ENCODE assay signal across 36 cellular contexts in genomic region chr2:241602720-241603119, GRCh38. TPM values are rescaled to one million over a fixed set of nuclear protein-coding genes. Genes with fewer than 3 reads are reported as not detected.
"Had no signal": no experiment of that assay in that cellular context is flagged by ENCODE, and none has a peak within 500 bp of the region (broad histone marks: within the 10 kb centered on the region; RNA-seq: fewer than 3 reads in every experiment).

No MANE protein-coding gene starts in this region.

- H3K9me3 Mint-ChIP-seq: activated CD4-positive, alpha-beta memory T cell treated with anti-CD3 and anti-CD28 coated beads for 36 hours; activated CD4-positive, alpha-beta T cell treated with anti-CD3 and anti-CD28 coated beads, Interleukin-2, amount 10 ng/mL, durations not matched to agents 24 days and 14 days; activated naive CD4-positive, alpha-beta T cell treated with anti-CD3 and anti-CD28 coated beads, Interleukin-2, amount 10 ng/mL, durations not matched to agents 7 days and 5 days; activated naive CD4-positive, alpha-beta T cell treated with anti-CD3 and anti-CD28 coated beads, Interleukin-2, amount 50 U/mL, for 72 hours; activated naive CD8-positive, alpha-beta T cell treated with anti-CD3 and anti-CD28 coated beads, Interleukin-2, amount 10 ng/mL, durations not matched to agents 7 days and 5 days; activated T-helper 1 cell treated with anti-CD3 and anti-CD28 coated beads, Interleukin-12 subunit alpha, Interleukin-12 subunit beta, Interleukin-2, Interleukin-4 antibody, amounts not matched to agents 30 ng/mL and 10 ng/mL and 1 ng/mL, durations not matched to agents 14 hours and 24 hours and 36 hours; activated T-helper 2 cell treated with anti-CD3 and anti-CD28 coated beads, Interferon-gamma antibody, Interleukin-2, Interleukin-4, amounts not matched to agents 10 μg/mL and 5 μg/mL and 100 μg/mL, durations not matched to agents 14 hours and 24 hours and 36 hours; dendritic cell treated with granulocyte-macrophage colony-stimulating factor and Interleukin-4, amounts not matched to agents 40 ng/mL and 50 ng/mL, for 4 days; endodermal cell; T-helper 2 cell treated with Interferon-gamma antibody and Interleukin-4, amounts not matched to agents 5 μg/mL and 100 μg/mL, for 36 hours had no signal

- H3K27ac Mint-ChIP-seq: activated CD4-positive, alpha-beta memory T cell treated with anti-CD3 and anti-CD28 coated beads for 36 hours; activated CD4-positive, alpha-beta T cell treated with anti-CD3 and anti-CD28 coated beads for 36 hours; activated CD4-positive, alpha-beta T cell treated with anti-CD3 and anti-CD28 coated beads, Interleukin-2, amount 10 ng/mL, durations not matched to agents 24 days and 14 days; activated CD8-positive, alpha-beta memory T cell treated with anti-CD3 and anti-CD28 coated beads, Interleukin-2, amount 10 ng/mL, durations not matched to agents 7 days and 5 days; activated CD8-positive, alpha-beta T cell treated with anti-CD3 and anti-CD28 coated beads, Interleukin-2, amount 10 ng/mL, durations not matched to agents 7 days and 5 days; activated naive CD4-positive, alpha-beta T cell treated with anti-CD3 and anti-CD28 coated beads, Interleukin-2, amount 10 ng/mL, durations not matched to agents 7 days and 5 days; activated naive CD8-positive, alpha-beta T cell treated with anti-CD3 and anti-CD28 coated beads, Interleukin-2, amount 10 ng/mL, durations not matched to agents 7 days and 5 days; activated T-helper 1 cell treated with anti-CD3 and anti-CD28 coated beads, Interleukin-12 subunit alpha, Interleukin-12 subunit beta, Interleukin-2, Interleukin-4 antibody, amounts not matched to agents 30 ng/mL and 10 ng/mL and 1 ng/mL, durations not matched to agents 14 hours and 24 hours and 36 hours; activated T-helper 2 cell treated with anti-CD3 and anti-CD28 coated beads, Interferon-gamma antibody, Interleukin-2, Interleukin-4, amounts not matched to agents 10 μg/mL and 5 μg/mL and 100 μg/mL, durations not matched to agents 14 hours and 24 hours and 36 hours; brain; dendritic cell treated with granulocyte-macrophage colony-stimulating factor and Interleukin-4, amounts not matched to agents 40 ng/mL and 50 ng/mL, for 4 days; endodermal cell; T-helper 17 cell; T-helper 2 cell treated with Interferon-gamma antibody and Interleukin-4, amounts not matched to agents 5 μg/mL and 100 μg/mL, for 36 hours had no signal

- ATAC-seq: activated CD4-positive, alpha-beta T cell treated with anti-CD3 and anti-CD28 coated beads for 36 hours; activated CD8-positive, alpha-beta memory T cell treated with anti-CD3 and anti-CD28 coated beads, Interleukin-2, amount 10 ng/mL, durations not matched to agents 7 days and 5 days; activated CD8-positive, alpha-beta T cell treated with anti-CD3 and anti-CD28 coated beads, Interleukin-2, amount 10 ng/mL, durations not matched to agents 7 days and 5 days; activated naive CD4-positive, alpha-beta T cell treated with anti-CD3 and anti-CD28 coated beads, Interleukin-2, amount 50 U/mL, for 72 hours; foreskin keratinocyte; gastrocnemius medialis; T-helper 17 cell had no signal

- H3K4me3 ChIP-seq: ascending aorta, breast epithelium, cardiac muscle cell, coronary artery, dorsolateral prefrontal cortex, esophagus muscularis mucosa, gastrocnemius medialis had no signal

- H3K4me1 ChIP-seq: ascending aorta, breast epithelium, esophagus muscularis mucosa, foreskin keratinocyte had no signal

- H3K27me3 ChIP-seq: ascending aorta, breast epithelium, cardiac muscle cell, dorsolateral prefrontal cortex, esophagus muscularis mucosa, foreskin keratinocyte, gastrocnemius medialis had no signal

- DNase-seq: activated CD4-positive, alpha-beta memory T cell treated with anti-CD3 and anti-CD28 coated beads for 36 hours; activated CD4-positive, alpha-beta T cell treated with anti-CD3 and anti-CD28 coated beads for 36 hours; activated CD4-positive, alpha-beta T cell treated with anti-CD3 and anti-CD28 coated beads, Interleukin-2, amount 10 ng/mL, durations not matched to agents 24 days and 14 days; activated CD4-positive, CD25-positive, alpha-beta regulatory T cell; activated CD4-positive, CD25-positive, alpha-beta regulatory T cell treated with anti-CD3 and anti-CD28 coated beads, Interleukin-2, amount 50 U/mL, for 72 hours; activated CD8-positive, alpha-beta memory T cell treated with anti-CD3 and anti-CD28 coated beads, Interleukin-2, amount 10 ng/mL, durations not matched to agents 7 days and 5 days; activated CD8-positive, alpha-beta memory T cell treated with anti-CD3 and anti-CD28 coated beads, Interleukin-2, amount 50 U/mL, for 4 hours; activated CD8-positive, alpha-beta T cell treated with anti-CD3 and anti-CD28 coated beads, Interleukin-2, amount 10 ng/mL, durations not matched to agents 7 days and 5 days; activated gamma-delta T cell; activated naive CD4-positive, alpha-beta T cell; activated naive CD4-positive, alpha-beta T cell treated with anti-CD3 and anti-CD28 coated beads, Interleukin-2, amount 10 ng/mL, durations not matched to agents 7 days and 5 days; activated naive CD8-positive, alpha-beta T cell treated with anti-CD3 and anti-CD28 coated beads, Interleukin-2, amount 10 ng/mL, durations not matched to agents 7 days and 5 days; activated T-cell treated with anti-CD3 and anti-CD28 coated beads, Interleukin-2, amount 50 U/mL, for 1 hour; activated T-cell treated with anti-CD3 and anti-CD28 coated beads, Interleukin-2, amount 50 U/mL, for 48 hours; central memory CD4-positive, alpha-beta T cell; effector memory CD4-positive, alpha-beta T cell; endodermal cell; foreskin keratinocyte; gastrocnemius medialis; glutamatergic neuron; SW 1271; T-helper 1 cell; T-helper 17 cell; T1000 had no signal

- H3K4me1 Mint-ChIP-seq: activated CD4-positive, alpha-beta T cell treated with anti-CD3 and anti-CD28 coated beads for 36 hours; activated CD4-positive, alpha-beta T cell treated with anti-CD3 and anti-CD28 coated beads, Interleukin-2, amount 10 ng/mL, durations not matched to agents 24 days and 14 days; activated CD8-positive, alpha-beta memory T cell treated with anti-CD3 and anti-CD28 coated beads, Interleukin-2, amount 10 ng/mL, durations not matched to agents 7 days and 5 days; activated naive CD4-positive, alpha-beta T cell treated with anti-CD3 and anti-CD28 coated beads, Interleukin-2, amount 10 ng/mL, durations not matched to agents 7 days and 5 days; activated naive CD8-positive, alpha-beta T cell treated with anti-CD3 and anti-CD28 coated beads, Interleukin-2, amount 10 ng/mL, durations not matched to agents 7 days and 5 days; brain; endodermal cell had no signal

- H3K27ac ChIP-seq: ascending aorta, breast epithelium, cardiac muscle cell, coronary artery, dorsolateral prefrontal cortex, esophagus muscularis mucosa, foreskin keratinocyte, gastrocnemius medialis had no signal

- H3K9me3 ChIP-seq: ascending aorta, breast epithelium, esophagus muscularis mucosa, gastrocnemius medialis had no signal

- H3K27me3 Mint-ChIP-seq: activated CD4-positive, alpha-beta memory T cell treated with anti-CD3 and anti-CD28 coated beads for 36 hours; activated CD4-positive, alpha-beta T cell treated with anti-CD3 and anti-CD28 coated beads for 36 hours; activated CD4-positive, alpha-beta T cell treated with anti-CD3 and anti-CD28 coated beads, Interleukin-2, amount 10 ng/mL, durations not matched to agents 24 days and 14 days; activated CD8-positive, alpha-beta memory T cell treated with anti-CD3 and anti-CD28 coated beads, Interleukin-2, amount 10 ng/mL, durations not matched to agents 7 days and 5 days; activated naive CD4-positive, alpha-beta T cell treated with anti-CD3 and anti-CD28 coated beads, Interleukin-2, amount 10 ng/mL, durations not matched to agents 7 days and 5 days; activated naive CD8-positive, alpha-beta T cell treated with anti-CD3 and anti-CD28 coated beads, Interleukin-2, amount 10 ng/mL, durations not matched to agents 7 days and 5 days; brain; dendritic cell treated with granulocyte-macrophage colony-stimulating factor and Interleukin-4, amounts not matched to agents 40 ng/mL and 50 ng/mL, for 4 days; T-helper 17 cell had no signal

- H3K4me3 Mint-ChIP-seq: activated CD4-positive, alpha-beta memory T cell treated with anti-CD3 and anti-CD28 coated beads for 36 hours; activated CD4-positive, alpha-beta T cell treated with anti-CD3 and anti-CD28 coated beads for 36 hours; activated CD4-positive, alpha-beta T cell treated with anti-CD3 and anti-CD28 coated beads, Interleukin-2, amount 10 ng/mL, durations not matched to agents 24 days and 14 days; activated CD8-positive, alpha-beta memory T cell treated with anti-CD3 and anti-CD28 coated beads, Interleukin-2, amount 10 ng/mL, durations not matched to agents 7 days and 5 days; activated CD8-positive, alpha-beta T cell treated with anti-CD3 and anti-CD28 coated beads, Interleukin-2, amount 10 ng/mL, durations not matched to agents 7 days and 5 days; activated naive CD4-positive, alpha-beta T cell treated with anti-CD3 and anti-CD28 coated beads, Interleukin-2, amount 10 ng/mL, durations not matched to agents 7 days and 5 days; activated naive CD8-positive, alpha-beta T cell treated with anti-CD3 and anti-CD28 coated beads, Interleukin-2, amount 10 ng/mL, durations not matched to agents 7 days and 5 days; activated T-helper 1 cell treated with anti-CD3 and anti-CD28 coated beads, Interleukin-12 subunit alpha, Interleukin-12 subunit beta, Interleukin-2, Interleukin-4 antibody, amounts not matched to agents 30 ng/mL and 10 ng/mL and 1 ng/mL, durations not matched to agents 14 hours and 24 hours and 36 hours; brain; dendritic cell treated with granulocyte-macrophage colony-stimulating factor and Interleukin-4, amounts not matched to agents 40 ng/mL and 50 ng/mL, for 4 days; endodermal cell; T-helper 17 cell; T-helper 2 cell treated with Interferon-gamma antibody and Interleukin-4, amounts not matched to agents 5 μg/mL and 100 μg/mL, for 36 hours had no signal

RNA-seq across cellular contexts. Expression of gene BOK, which starts 44.2 kb away (rescaled TPM):
- total RNA-seq: activated CD8-positive, alpha-beta memory T cell treated with anti-CD3 and anti-CD28 coated beads, Interleukin-2, amount 10 ng/mL, durations not matched to agents 7 days and 5 days; activated CD8-positive, alpha-beta T cell treated with anti-CD3 and anti-CD28 coated beads, Interleukin-2, amount 10 ng/mL, durations not matched to agents 7 days and 5 days; activated naive CD8-positive, alpha-beta T cell treated with anti-CD3 and anti-CD28 coated beads, Interleukin-2, amount 10 ng/mL, durations not matched to agents 7 days and 5 days; activated T-helper 1 cell treated with anti-CD3 and anti-CD28 coated beads, Interleukin-12 subunit alpha, Interleukin-12 subunit beta, Interleukin-2, Interleukin-4 antibody, amounts not matched to agents 30 ng/mL and 10 ng/mL and 1 ng/mL, durations not matched to agents 14 hours and 24 hours and 36 hours; T-helper 17 cell had no signal
